In genomic region chr10:101107771-101108170, GRCh38 we compare ENCODE assay signal across 9 cellular contexts. TPM values are rescaled to one million over a fixed set of nuclear protein-coding genes. Genes with fewer than 3 reads are reported as not detected.
"Had no signal": no experiment of that assay in that cellular context is flagged by ENCODE, and none has a peak within 500 bp of the region (broad histone marks: within the 10 kb centered on the region; RNA-seq: fewer than 3 reads in every experiment).

No MANE protein-coding gene starts in this region.

- H3K4me3 ChIP-seq: GM23248, HAP-1 had no signal

- H3K27ac Mint-ChIP-seq: HFFc6, IgD-negative memory B cell had no signal

- H3K36me3 ChIP-seq: HAP-1 had no signal

- H2AFZ ChIP-seq: GM23248 had no signal

- DNase-seq: GM23248, GOT3, H7, HFFc6 had no signal

- H3K9me3 Mint-ChIP-seq: HFFc6, IgD-negative memory B cell had no signal

- H3K27ac ChIP-seq: GM23248 had no signal

- H3K36me3 Mint-ChIP-seq: IgD-negative memory B cell had no signal

- H3K9me3 ChIP-seq: HAP-1 had no signal

- H3K9ac ChIP-seq: GM23248 had no signal

- ATAC-seq: HCT116 had no signal

- H3K4me3 Mint-ChIP-seq: HFFc6, IgD-negative memory B cell had no signal

RNA-seq across cellular contexts. Expression of gene TLX1, which starts 23.3 kb away (rescaled TPM):
- total RNA-seq: GM23248, H4, H7, HFFc6, HT-29 had no signal
- polyA plus RNA-seq: GM23248, IgD-negative memory B cell had no signal

RNA-seq across cellular contexts. Expression of gene KAZALD1, which starts 46.0 kb away (rescaled TPM):
- polyA plus RNA-seq: IgD-negative memory B cell had no signal
